Comparison of ENCODE assay signal across 28 cellular contexts in genomic region chr5:158039441-158039840, GRCh38.
DNase-seq lines count a peak whose midpoint lies in the region; ATAC-seq and TF ChIP-seq lines count a peak whose summit lies in the region.
"Had no signal": no experiment of that assay in that cellular context is flagged by ENCODE, and none has a peak within 500 bp of the region (broad histone marks: within the 10 kb centered on the region; RNA-seq: fewer than 3 reads in every experiment).

No MANE protein-coding gene starts in this region.

- in situ Hi-C loops in gastrocnemius medialis (cut with MboI; ENCODE audit: low sequenced_read_pairs in 4 of 4): no loop called here

- H3K9me3 ChIP-seq in HEK293 (ENCODE audit: control insufficient read depth, insufficient read depth, low read depth, low read length) (no peaks in the 10 kb centered on the region), gastrocnemius medialis (no peaks in the 10 kb centered on the region), right atrium auricular region (peaks cover 0 to 10% of the 10 kb centered on the region in 2 donors)
- H3K9me3 ChIP-seq: Peyer's patch had no signal

- DNase-seq in gastrocnemius medialis: no peak
- no peak for DNase-seq in NCI-H1105 treated with DMSO at 0.1 percent for 48 hours (lab: John Stamatoyannopoulos, UW)
- DNase-seq in islet precursor cell: no peak
- no peak for DNase-seq in right atrium auricular region (ENCODE audit: low spot score)
- DNase-seq: activated CD4-positive, alpha-beta T cell treated with anti-CD3 and anti-CD28 coated beads, Interleukin-2, amount 50 U/mL, for 48 hours; activated CD4-positive, CD25-positive, alpha-beta regulatory T cell treated with anti-CD3 and anti-CD28 coated beads, Interleukin-2, amount 50 U/mL, for 72 hours; activated naive CD8-positive, alpha-beta T cell treated with anti-CD3 and anti-CD28 coated beads, Interleukin-2, amount 50 U/mL, for 24 hours; activated T-cell treated with anti-CD3 and anti-CD28 coated beads, Interleukin-2, amount 50 U/mL, for 48 hours; central memory CD4-positive, alpha-beta T cell; cortex of kidney; erythroblast; IMR-90; mesenchymal stem cell; NCI-H1048; NCI-H1694; NCI-H446; NCI-H748 treated with DMSO at 0.1 percent for 48 hours; Peyer's patch; SHP77 treated with DMSO at 0.1 percent for 48 hours; small intestine; stimulated activated naive CD4-positive, alpha-beta T cell; upper lobe of left lung had no signal

- no peak overlapping the region for H3K27ac ChIP-seq in HEK293 (ENCODE audit: extremely low read depth, low read depth, low read length)
- no peak overlapping the region for H3K27ac ChIP-seq in gastrocnemius medialis
- no peak overlapping the region for H3K27ac ChIP-seq in right atrium auricular region
- H3K27ac ChIP-seq: C4-2B, neural progenitor cell, Peyer's patch, upper lobe of left lung had no signal

- intact Hi-C loops in gastrocnemius medialis (cut with DNase I; ENCODE audit: low total_unique reads): no loop called here

- H3K27me3 ChIP-seq in gastrocnemius medialis (no peaks in the 10 kb centered on the region), right atrium auricular region (no peaks in the 10 kb centered on the region)
- H3K27me3 ChIP-seq: neural progenitor cell, Peyer's patch, upper lobe of left lung had no signal

- no peaks in the 10 kb centered on the region for H3K4me1 ChIP-seq in HEK293 (ENCODE audit: control insufficient read depth, insufficient read depth, low read length)
- H3K4me1 ChIP-seq in gastrocnemius medialis: no peaks in the 10 kb centered on the region
- no peaks in the 10 kb centered on the region for H3K4me1 ChIP-seq in right atrium auricular region
- H3K4me1 ChIP-seq: Peyer's patch, upper lobe of left lung had no signal

- no peak for TF ChIP-seq POLR2A in gastrocnemius medialis (IDR thresholded peaks at IDR 0.05)

- H3K4me3 ChIP-seq in HEK293 (ENCODE audit: low read depth, low read length) (no peak overlapping the region), gastrocnemius medialis (no peak overlapping the region), right atrium auricular region (no peak overlapping the region)
- H3K4me3 ChIP-seq: neural progenitor cell, Peyer's patch, upper lobe of left lung had no signal

- H3K36me3 ChIP-seq in HEK293 (ENCODE audit: control insufficient read depth in 2 of 2, insufficient read depth in 1 of 2, low read length in 2 of 2) (no peaks in the 10 kb centered on the region), gastrocnemius medialis (no peaks in the 10 kb centered on the region), right atrium auricular region (no peaks in the 10 kb centered on the region)
- H3K36me3 ChIP-seq: neural progenitor cell, Peyer's patch, upper lobe of left lung had no signal

- ATAC-seq in GM19035 (IDR thresholded peaks at IDR 0.05; ENCODE audit: unreplicated experiment) (peak; percentile 29), HG03196 (IDR thresholded peaks at IDR 0.05; ENCODE audit: unreplicated experiment) (peak; percentile 38), gastrocnemius medialis (no peak)
- ATAC-seq: activated naive CD8-positive, alpha-beta T cell treated with anti-CD3 and anti-CD28 coated beads, Interleukin-2, amount 50 U/mL, for 24 hours; left lobe of liver had no signal

- no peak for TF ChIP-seq CTCF in HEK293 (tag by site-specific recombination; IDR thresholded peaks at IDR 0.05)
- TF ChIP-seq CTCF in gastrocnemius medialis (IDR thresholded peaks at IDR 0.05 in 4 of 5, conservative IDR thresholded peaks at IDR 0.05 in 1 of 5): no peak
- TF ChIP-seq CTCF in right atrium auricular region (IDR thresholded peaks at IDR 0.05): no peak

- CTCF ChIA-PET in HEK293 (lab: Yijun Ruan, JAX): interaction anchor here (1.5 kb wide), 1 partner anchor 36 kb away, joined by 5 read pairs; no protein-coding TSS in a partner anchor

- POLR2A ChIA-PET in HEK293 (lab: Yijun Ruan, JAX): no interaction called here

TF ChIP-seq in HEK293, 187 proteins besides CTCF, POLR2A, EP300 and RAD21:
- TF ChIP-seq, protein P1, sequence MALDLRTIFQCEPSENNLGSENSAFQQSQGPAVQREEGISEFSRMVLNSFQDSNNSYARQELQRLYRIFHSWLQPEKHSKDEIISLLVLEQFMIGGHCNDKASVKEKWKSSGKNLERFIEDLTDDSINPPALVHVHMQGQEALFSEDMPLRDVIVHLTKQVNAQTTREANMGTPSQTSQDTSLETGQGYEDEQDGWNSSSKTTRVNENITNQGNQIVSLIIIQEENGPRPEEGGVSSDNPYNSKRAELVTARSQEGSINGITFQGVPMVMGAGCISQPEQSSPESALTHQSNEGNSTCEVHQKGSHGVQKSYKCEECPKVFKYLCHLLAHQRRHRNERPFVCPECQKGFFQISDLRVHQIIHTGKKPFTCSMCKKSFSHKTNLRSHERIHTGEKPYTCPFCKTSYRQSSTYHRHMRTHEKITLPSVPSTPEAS (tag by site-specific recombination; IDR thresholded peaks at IDR 0.05): peak; percentile 51; the same call in 1 of the 2 replicates
- no peak for TF ChIP-seq ZNF747 (tag by site-specific recombination; IDR thresholded peaks at IDR 0.05)
- TF ChIP-seq, protein P2, sequence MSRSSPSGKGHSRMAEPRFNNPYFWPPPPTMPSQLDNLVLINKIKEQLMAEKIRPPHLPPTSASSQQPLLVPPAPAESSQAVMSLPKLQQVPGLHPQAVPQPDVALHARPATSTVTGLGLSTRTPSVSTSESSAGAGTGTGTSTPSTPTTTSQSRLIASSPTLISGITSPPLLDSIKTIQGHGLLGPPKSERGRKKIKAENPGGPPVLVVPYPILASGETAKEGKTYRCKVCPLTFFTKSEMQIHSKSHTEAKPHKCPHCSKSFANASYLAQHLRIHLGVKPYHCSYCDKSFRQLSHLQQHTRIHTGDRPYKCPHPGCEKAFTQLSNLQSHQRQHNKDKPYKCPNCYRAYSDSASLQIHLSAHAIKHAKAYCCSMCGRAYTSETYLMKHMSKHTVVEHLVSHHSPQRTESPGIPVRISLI (tag by site-specific recombination; IDR thresholded peaks at IDR 0.05): no peak
- TF ChIP-seq ZBTB7A (tag by site-specific recombination; IDR thresholded peaks at IDR 0.05; ENCODE audit: low read depth): no peak
- no peak for TF ChIP-seq KLF7 (tag by site-specific recombination; IDR thresholded peaks at IDR 0.05; ENCODE audit: borderline replicate concordance)

Comparison
In these comparisons a context has a peak if more than half of its experiments do, and no peak if none do; other contexts are left out.
1. ATAC-seq: peak in GM19035 (single experiment) and HG03196 (single experiment); none in gastrocnemius medialis (0 of 2).